ENCODE assay signal across 10 cellular contexts in genomic region chr12:67222302-67222701, GRCh38. TPM values are rescaled to one million over a fixed set of nuclear protein-coding genes. Genes with fewer than 3 reads are reported as not detected.
DNase-seq lines count a peak whose midpoint lies in the region; ATAC-seq and TF ChIP-seq lines count a peak whose summit lies in the region.
"Had no signal": no experiment of that assay in that cellular context is flagged by ENCODE, and none has a peak within 500 bp of the region (broad histone marks: within the 10 kb centered on the region; RNA-seq: fewer than 3 reads in every experiment).

No MANE protein-coding gene starts in this region.

- H4K91ac ChIP-seq in trophoblast cell (ENCODE audit: low read depth, low read length): no peak overlapping the region

- no peak overlapping the region for H3K27ac Mint-ChIP-seq in effector memory CD8-positive, alpha-beta T cell
- H3K27ac Mint-ChIP-seq: B cell had no signal

- no peak for ATAC-seq in HG02970 (IDR thresholded peaks at IDR 0.05; ENCODE audit: low FRiP score, unreplicated experiment)
- ATAC-seq in effector memory CD8-positive, alpha-beta T cell (replicated peaks): no peak

- H2BK12ac ChIP-seq in trophoblast cell (ENCODE audit: low read length): no peak overlapping the region

- DNase-seq in NCI-H1417 (lab: John Stamatoyannopoulos, UW) (peak in 2 of 3 experiments; percentile 13 to 66), NCI-H1417 treated with DMSO at 0.1 percent for 48 hours (lab: John Stamatoyannopoulos, UW) (no peak), NCI-H2029 treated with DMSO at 0.1 percent for 48 hours (lab: John Stamatoyannopoulos, UW) (peak; percentile 89), mammary epithelial cell (peak; percentile 45), trophoblast cell (peak; percentile 13 to 60)
- DNase-seq in effector memory CD8-positive, alpha-beta T cell: no peak
- no peak for DNase-seq in activated CD4-positive, alpha-beta T cell treated with anti-CD3 and anti-CD28 coated beads for 1 hour
- DNase-seq: left cardiac atrium had no signal

- no peaks in the 10 kb centered on the region for H3K79me1 ChIP-seq in trophoblast cell (ENCODE audit: low read length)

- no peak overlapping the region for H2BK120ac ChIP-seq in trophoblast cell (ENCODE audit: insufficient read depth, low read length, poor library complexity)

- in situ Hi-C loops in mammary epithelial cell (cut with MboI; ENCODE audit: low sequenced_read_pairs in 2 of 2): loop anchor here (10.0 to 25.0 kb wide), 3 partner anchors 198 to 328 kb away; no protein-coding TSS in a partner anchor

- H3K36me3 Mint-ChIP-seq in effector memory CD8-positive, alpha-beta T cell (ENCODE audit: insufficient read depth): no peaks in the 10 kb centered on the region

- H3K79me2 ChIP-seq in mammary epithelial cell (ENCODE audit: insufficient read depth, low read length) (no peaks in the 10 kb centered on the region), trophoblast cell (ENCODE audit: control insufficient read depth, insufficient read depth, low read length, poor library complexity) (no peaks in the 10 kb centered on the region)

- H3K4me2 ChIP-seq in mammary epithelial cell (ENCODE audit: insufficient read depth, low read depth, low read length) (no peak overlapping the region), trophoblast cell (ENCODE audit: low read length) (no peak overlapping the region)

- CTCF ChIA-PET in mammary epithelial cell (lab: Charles Lee; ENCODE audit: low non-redundant PET): interaction anchor here (0.7 to 1.0 kb wide), 3 partner anchors 61 to 197 kb away, joined by 4 to 5 read pairs (median 4); no protein-coding TSS in a partner anchor

- BruUV-seq in mammary epithelial cell (replicated peaks; lab: Mats Ljungman, UMichigan): no TSS peak

- no peaks in the 10 kb centered on the region for H3K4me1 ChIP-seq in mammary epithelial cell (ENCODE audit: insufficient read depth, low read length)
- no peaks in the 10 kb centered on the region for H3K4me1 ChIP-seq in trophoblast cell (ENCODE audit: control insufficient read depth in 1 of 2, insufficient read depth in 2 of 2, low read length in 2 of 2)

- no peaks in the 10 kb centered on the region for H3K9me3 Mint-ChIP-seq in effector memory CD8-positive, alpha-beta T cell

- no peak overlapping the region for H3K4me3 Mint-ChIP-seq in effector memory CD8-positive, alpha-beta T cell
- H3K4me3 Mint-ChIP-seq: B cell had no signal

- no peak overlapping the region for H2BK5ac ChIP-seq in trophoblast cell (ENCODE audit: low read depth, low read length, poor library complexity)

- H2AFZ ChIP-seq in mammary epithelial cell (ENCODE audit: low read depth, low read length) (no peak overlapping the region), trophoblast cell (ENCODE audit: insufficient read depth, low read length, poor library complexity) (no peak overlapping the region)

- no peaks in the 10 kb centered on the region for H4K20me1 ChIP-seq in mammary epithelial cell (ENCODE audit: insufficient read depth, low read length)

- H3K9ac ChIP-seq in mammary epithelial cell (ENCODE audit: insufficient read depth, low read length) (no peak overlapping the region), trophoblast cell (ENCODE audit: low read length) (no peak overlapping the region)

- H3K27me3 ChIP-seq in mammary epithelial cell (ENCODE audit: insufficient read depth, low read length): peaks cover 2% of the 10 kb centered on the region
- H3K27me3 ChIP-seq in trophoblast cell (ENCODE audit: insufficient read depth, low read length): no peaks in the 10 kb centered on the region

- WGBS in mammary epithelial cell (ENCODE audit: low coverage, missing lambda C conversion rate): 34% methylated on average over 4 of the region's 4 CpGs
- WGBS in trophoblast cell (ENCODE audit: extremely low coverage, insufficient coverage, insufficient read length): no CpG with 5 or more reads among the region's 4 CpGs

- no peak overlapping the region for H4K8ac ChIP-seq in trophoblast cell (ENCODE audit: low read depth, low read length)

- H3K27ac ChIP-seq in mammary epithelial cell (ENCODE audit: insufficient read depth, low read depth, low read length): no peak overlapping the region
- no peak overlapping the region for H3K27ac ChIP-seq in trophoblast cell (ENCODE audit: low read depth, low read length)

- intact Hi-C loops in mammary epithelial cell (cut with micrococcal nuclease): loop anchor here (1.0 to 5.0 kb wide), 5 partner anchors 60 to 535 kb away; no protein-coding TSS in a partner anchor

- H3K23ac ChIP-seq in trophoblast cell (ENCODE audit: low read length): no peak overlapping the region

- TF ChIP-seq CTCF in mammary epithelial cell (conservative IDR thresholded peaks at IDR 0.05 in 1 of 2, IDR thresholded peaks at IDR 0.05 in 1 of 2; ENCODE audit: extremely low read depth in 1 of 2, insufficient read depth in 1 of 2, low read depth in 1 of 2, low read length in 2 of 2): peak; percentile 60 to 69

- no peaks in the 10 kb centered on the region for H3K36me3 ChIP-seq in mammary epithelial cell (ENCODE audit: insufficient read depth, low read length)
- no peaks in the 10 kb centered on the region for H3K36me3 ChIP-seq in trophoblast cell (ENCODE audit: control insufficient read depth in 1 of 2, insufficient read depth in 2 of 2, low read length in 2 of 2)

- H3K4me1 Mint-ChIP-seq in effector memory CD8-positive, alpha-beta T cell (ENCODE audit: low read depth in 2 of 2): no peaks in the 10 kb centered on the region

- H3K9me3 ChIP-seq in mammary epithelial cell (replicated peaks; ENCODE audit: insufficient read depth, low read length) (no peaks in the 10 kb centered on the region), trophoblast cell (ENCODE audit: insufficient read depth, low read depth, low read length) (no peaks in the 10 kb centered on the region)

- dilution Hi-C loops in mammary epithelial cell (cut with HindIII; ENCODE audit: low sequenced_read_pairs): no loop called here

- H3K4me3 ChIP-seq in mammary epithelial cell (replicated peaks in 1 of 3; ENCODE audit: insufficient read depth in 1 of 3, low read depth in 2 of 3, low read length in 3 of 3) (no peak overlapping the region), trophoblast cell (ENCODE audit: low read depth, low read length) (no peak overlapping the region)

- H3K18ac ChIP-seq in trophoblast cell (ENCODE audit: low read length): no peak overlapping the region

- H4K12ac ChIP-seq in trophoblast cell (ENCODE audit: low read depth, low read length): no peak overlapping the region

- no peak overlapping the region for H3K14ac ChIP-seq in trophoblast cell (ENCODE audit: low read length)

- peaks cover 8 to 35% of the 10 kb centered on the region in 2 donors for H3K27me3 Mint-ChIP-seq in effector memory CD8-positive, alpha-beta T cell

- no peak overlapping the region for H2AK5ac ChIP-seq in trophoblast cell (ENCODE audit: low read length)

- no peak overlapping the region for H3K4ac ChIP-seq in trophoblast cell (ENCODE audit: low read depth, low read length)

RNA-seq across cellular contexts. Expression of gene CAND1, which starts 46.9 kb away (rescaled TPM):
- total RNA-seq in mammary epithelial cell: 100 to 1,000 TPM; 102 to 157 TPM
- 55.4 TPM for polyA plus RNA-seq in mammary epithelial cell
- polyA minus RNA-seq in mammary epithelial cell: 87.4 TPM
- 85.1 and 87.6 TPM in 2 replicates for polyA plus RNA-seq in trophoblast cell (2013)

Comparison
In these comparisons a context has a peak if more than half of its experiments do, and no peak if none do; other contexts are left out.
1. DNase-seq: peak in NCI-H1417 (2 of 3), NCI-H2029 treated with DMSO at 0.1 percent for 48 hours (single experiment), mammary epithelial cell (single experiment) and trophoblast cell (2 of 2); none in NCI-H1417 treated with DMSO at 0.1 percent for 48 hours (single experiment), effector memory CD8-positive, alpha-beta T cell (0 of 3) and activated CD4-positive, alpha-beta T cell treated with anti-CD3 and anti-CD28 coated beads for 1 hour (single experiment).